ENCODE assay signal across 8 cellular contexts in the genomic region with DNA sequence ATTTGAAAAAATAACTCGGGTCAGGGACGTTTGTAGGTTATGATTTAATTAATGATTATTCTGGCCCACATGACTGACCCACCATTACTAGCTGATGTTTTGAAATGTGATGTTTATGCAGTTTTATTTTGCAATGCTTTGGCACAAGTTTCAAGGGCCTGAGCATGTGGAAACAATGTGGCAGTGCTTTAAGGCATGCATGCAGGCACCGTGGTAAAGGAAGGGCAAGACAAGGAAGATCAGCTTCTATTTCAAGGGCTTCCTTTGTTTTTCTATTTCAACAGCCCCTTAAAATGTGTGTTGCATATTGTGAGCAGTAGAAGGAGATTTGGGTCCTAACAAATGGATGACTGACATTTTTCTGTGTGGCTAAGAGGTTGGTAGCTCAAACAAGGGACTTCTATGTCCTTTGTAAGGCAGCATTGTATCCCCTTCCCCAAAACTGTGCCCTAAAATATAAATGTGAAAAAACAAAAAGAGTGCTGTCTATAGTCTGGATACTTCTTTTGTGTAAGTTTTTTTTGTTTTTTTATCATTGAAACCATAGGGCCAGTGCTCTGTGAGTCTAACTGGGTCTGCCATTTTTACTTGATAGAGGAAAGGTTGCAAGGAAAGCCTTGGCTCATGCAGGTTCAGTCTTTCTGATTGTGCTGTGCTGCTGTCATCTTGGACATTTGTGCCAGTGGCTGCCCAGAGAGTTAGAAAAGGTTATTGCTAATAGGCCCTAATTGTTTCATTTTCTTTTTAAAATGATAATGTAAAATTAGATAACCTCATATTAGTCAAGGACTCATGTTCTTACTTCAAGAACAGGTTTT.
DNase-seq lines count a peak whose midpoint lies in the region; ATAC-seq and TF ChIP-seq lines count a peak whose summit lies in the region.

No MANE protein-coding gene starts in this region.

- peaks cover 3 to 19% of the 10 kb centered on the region in 2 donors for H3K4me1 ChIP-seq in ascending aorta

- H3K27ac ChIP-seq in ascending aorta: peak overlapping the region; percentile 11 to 18

- intact Hi-C loops in ascending aorta (cut with DNase I) (loop anchor here (2.0 kb wide), 1 partner anchor 20 kb away; no protein-coding TSS in a partner anchor), left ventricle myocardium superior (cut with micrococcal nuclease) (no loop called here), natural killer cell (cut with micrococcal nuclease) (no loop called here)

- no peak overlapping the region for H3K4me3 Mint-ChIP-seq in natural killer cell

- DNase-seq in HCEC 1CT (peak; percentile 45), ascending aorta (ENCODE audit: low spot score in 2 of 2) (peak in 1 of 2 donors; percentile 72), left ventricle myocardium superior (no peak), skeletal muscle cell (ENCODE audit: low read depth) (peak; percentile 57), natural killer cell (no peak), GM13976 (ENCODE audit: low spot score) (no peak)

- TF ChIP-seq CTCF in ascending aorta (IDR thresholded peaks at IDR 0.05) (no peak), natural killer cell (IDR thresholded peaks at IDR 0.05) (no peak), GM13976 (IDR thresholded peaks at IDR 0.05; ENCODE audit: borderline replicate concordance, control extremely low read depth, extremely low read depth, insufficient read depth, missing control alignments) (no peak)

- H3K36me3 ChIP-seq in ascending aorta: no peaks in the 10 kb centered on the region

- H3K4me1 Mint-ChIP-seq in natural killer cell: peaks cover 0 to 6% of the 10 kb centered on the region in 2 donors

- no peak overlapping the region for H3K27ac Mint-ChIP-seq in natural killer cell

- H3K9me3 ChIP-seq in ascending aorta: no peaks in the 10 kb centered on the region

- H3K9me3 Mint-ChIP-seq in natural killer cell: no peaks in the 10 kb centered on the region

- H3K36me3 Mint-ChIP-seq in natural killer cell: no peaks in the 10 kb centered on the region

- H3K27me3 Mint-ChIP-seq in natural killer cell (ENCODE audit: low read depth in 2 of 2): no peaks in the 10 kb centered on the region

- H3K4me3 ChIP-seq in ascending aorta: peak overlapping the region; percentile 7 to 15
- peak overlapping the region; percentile 30 for H3K4me3 ChIP-seq in skeletal muscle cell (ENCODE audit: low read depth, low read length)

- in situ Hi-C loops in GM13976 (cut with MboI; ENCODE audit: low sequenced_read_pairs, unreplicated experiment): no loop called here

- H3K27me3 ChIP-seq in ascending aorta: no peaks in the 10 kb centered on the region

- peak; percentile 61 for ATAC-seq in left ventricle myocardium superior
- no peak for ATAC-seq in natural killer cell
- no peak for ATAC-seq in HG02840 (IDR thresholded peaks at IDR 0.05; ENCODE audit: low FRiP score, unreplicated experiment)
- no peak for ATAC-seq in HG03039 (IDR thresholded peaks at IDR 0.05; ENCODE audit: unreplicated experiment)

Comparison
In these comparisons a context has a peak if more than half of its experiments do, and no peak if none do; other contexts are left out.
1. DNase-seq: peak in HCEC 1CT (single experiment) and skeletal muscle cell (single experiment); none in left ventricle myocardium superior (single experiment), natural killer cell (single experiment) and GM13976 (single experiment).